8 cellular contexts compared by ENCODE assay signal in genomic region chr5:37370550-37370863, GRCh38. TPM values are rescaled to one million over a fixed set of nuclear protein-coding genes. Genes with fewer than 3 reads are reported as not detected.
A peak's percentile ranks its signal among the peaks of the same experiment; 100 is the strongest.
DNase-seq lines count a peak whose midpoint lies in the region; ATAC-seq and TF ChIP-seq lines count a peak whose summit lies in the region.

No MANE protein-coding gene starts in this region.

- ATAC-seq in heart right ventricle (peak in 1 of 8 donors; percentile 65), Right ventricle myocardium inferior (no peak), gastrocnemius medialis (no peak)

- peaks cover 13 to 38% (median 29%) of the 10 kb centered on the region in 9 donors for H3K4me1 ChIP-seq in heart right ventricle
- peaks cover 21 to 49% (median 24%) of the 10 kb centered on the region in 3 donors for H3K4me1 ChIP-seq in esophagus squamous epithelium
- peaks cover 21 to 25% of the 10 kb centered on the region in 2 donors for H3K4me1 ChIP-seq in gastrocnemius medialis

- DNase-seq in heart right ventricle = no peak
- no peak for DNase-seq in Right ventricle myocardium inferior (ENCODE audit: missing footprints)
- peak; percentile 21 for DNase-seq in RKO (ENCODE audit: low spot score)
- no peak for DNase-seq in esophagus squamous epithelium (lab: John Stamatoyannopoulos, UW)
- DNase-seq in gastrocnemius medialis = no peak
- no peak for DNase-seq in activated CD4-positive, alpha-beta T cell treated with anti-CD3 and anti-CD28 coated beads for 1 hour
- DNase-seq in central memory CD4-positive, alpha-beta T cell = no peak
- no peak for DNase-seq in COLO668 (lab: John Stamatoyannopoulos, UW; ENCODE audit: unreplicated experiment)

- intact Hi-C loops in heart right ventricle (cut with DNase I) = no loop called here
- intact Hi-C loops in Right ventricle myocardium inferior (cut with DNase I) = no loop called here
- intact Hi-C loops in esophagus squamous epithelium (cut with DNase I) = no loop called here
- intact Hi-C loops in gastrocnemius medialis (cut with DNase I; ENCODE audit: low total_unique reads) = loop anchor here (10.0 kb wide), 1 partner anchor 1216 kb away; the partner anchor contains the start of genes LMBRD2 and SKP2

- H3K36me3 ChIP-seq in heart right ventricle (peaks cover 0 to 7% (median 0%) of the 10 kb centered on the region in 9 donors), esophagus squamous epithelium (no peaks in the 10 kb centered on the region), gastrocnemius medialis (no peaks in the 10 kb centered on the region)

- TF ChIP-seq CTCF in heart right ventricle (IDR thresholded peaks at IDR 0.05) (no peak), esophagus squamous epithelium (IDR thresholded peaks at IDR 0.05) (no peak), gastrocnemius medialis (IDR thresholded peaks at IDR 0.05 in 4 of 5, conservative IDR thresholded peaks at IDR 0.05 in 1 of 5) (no peak)

- in situ Hi-C loops in gastrocnemius medialis (cut with MboI; ENCODE audit: low sequenced_read_pairs in 4 of 4) = no loop called here

- peak overlapping the region; percentile 50 to 95 (median 78) for H3K4me3 ChIP-seq in heart right ventricle
- peak overlapping the region; percentile 70 to 90 (median 82) for H3K4me3 ChIP-seq in esophagus squamous epithelium
- H3K4me3 ChIP-seq in gastrocnemius medialis = peak overlapping the region; percentile 80 to 99 (median 92)

- H3K9me3 ChIP-seq in heart right ventricle (no peaks in the 10 kb centered on the region), esophagus squamous epithelium (no peaks in the 10 kb centered on the region), gastrocnemius medialis (no peaks in the 10 kb centered on the region)

- TF ChIP-seq POLR2A in esophagus squamous epithelium (IDR thresholded peaks at IDR 0.05) (no peak), gastrocnemius medialis (IDR thresholded peaks at IDR 0.05) (no peak)

- peak overlapping the region; percentile 51 to 90 (median 82) for H3K27ac ChIP-seq in heart right ventricle
- peak overlapping the region; percentile 77 to 93 (median 86) for H3K27ac ChIP-seq in esophagus squamous epithelium
- peak overlapping the region; percentile 75 to 86 (median 83) for H3K27ac ChIP-seq in gastrocnemius medialis

- 0 to 1% methylated on average over 7 of the region's 7 CpGs for WGBS in heart right ventricle, 2 donors
- WGBS in esophagus squamous epithelium, 2 donors = 0% methylated on average over 7 of the region's 7 CpGs

- H3K27me3 ChIP-seq in heart right ventricle (no peaks in the 10 kb centered on the region), esophagus squamous epithelium (no peaks in the 10 kb centered on the region), gastrocnemius medialis (no peaks in the 10 kb centered on the region)

RNA-seq across cellular contexts. Expression of gene NUP155, which starts 0.4 kb away (rescaled TPM):
- total RNA-seq in heart right ventricle (10 to 100 TPM; 10.4 to 16.0 (median 13.9) TPM), Right ventricle myocardium inferior (10.7 TPM), esophagus squamous epithelium (10 to 100 TPM in 3 of 4 donors, 1 to 10 TPM in 1; 9.1 to 24.2 (median 22.0) TPM), gastrocnemius medialis (10 to 100 TPM; 10.3 to 11.4 (median 10.5) TPM)
- 1 to 10 TPM; 2.2 to 4.2 TPM for polyA plus RNA-seq in heart right ventricle

RNA-seq across cellular contexts. Expression of gene WDR70, which starts 8.6 kb away (rescaled TPM):
- total RNA-seq in heart right ventricle (10 to 100 TPM; 13.6 to 26.0 (median 18.4) TPM), Right ventricle myocardium inferior (16.4 TPM), esophagus squamous epithelium (10 to 100 TPM in 3 of 4 donors, 1 to 10 TPM in 1; 8.2 to 26.1 (median 15.5) TPM), gastrocnemius medialis (10 to 100 TPM; 15.9 to 24.8 (median 21.5) TPM)
- 10 to 100 TPM in 1 of 2 donors, 1 to 10 TPM in 1; 9.2 to 24.7 TPM for polyA plus RNA-seq in heart right ventricle
